ENCODE assay signal across 1 cellular context in the genomic region with DNA sequence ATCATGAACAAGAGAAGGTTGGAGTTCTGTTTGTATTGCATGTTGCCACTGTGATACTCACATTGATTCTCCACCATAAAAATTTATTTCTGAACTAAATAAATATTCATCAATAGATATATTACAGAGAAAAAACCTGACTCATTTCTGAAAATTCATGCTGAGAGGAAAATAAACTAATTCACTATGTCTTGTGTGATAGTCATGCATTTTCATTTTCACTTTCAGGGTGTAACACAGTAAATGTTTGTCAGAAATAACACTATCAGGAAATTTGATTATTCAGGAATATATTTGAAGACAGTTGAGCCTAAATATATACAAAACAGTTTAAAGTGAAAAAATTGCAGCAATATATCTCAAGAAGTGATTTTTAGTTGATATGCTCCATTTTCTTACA.
TF ChIP-seq lines count a peak whose summit lies in the region.

No MANE protein-coding gene starts in this region.

TF ChIP-seq in GM12878, 131 proteins besides CTCF, POLR2A, EP300 and RAD21 (continued from another document):
- no peak for TF ChIP-seq ZNF384 (IDR thresholded peaks at IDR 0.05; ENCODE audit: borderline replicate concordance, low read depth, low read length)
- no peak for TF ChIP-seq CBFB (IDR thresholded peaks at IDR 0.05; ENCODE audit: low read depth)
- no peak for TF ChIP-seq TBL1XR1 (IDR thresholded peaks at IDR 0.05; ENCODE audit: low read depth, low read length)
- no peak for TF ChIP-seq FOS (IDR thresholded peaks at IDR 0.05; ENCODE audit: borderline replicate concordance, extremely low read depth, insufficient read length)
- TF ChIP-seq SMAD5 (IDR thresholded peaks at IDR 0.05; ENCODE audit: low read depth) = no peak
- no peak for TF ChIP-seq TARDBP (IDR thresholded peaks at IDR 0.05; ENCODE audit: borderline replicate concordance)
